In the genomic region with DNA sequence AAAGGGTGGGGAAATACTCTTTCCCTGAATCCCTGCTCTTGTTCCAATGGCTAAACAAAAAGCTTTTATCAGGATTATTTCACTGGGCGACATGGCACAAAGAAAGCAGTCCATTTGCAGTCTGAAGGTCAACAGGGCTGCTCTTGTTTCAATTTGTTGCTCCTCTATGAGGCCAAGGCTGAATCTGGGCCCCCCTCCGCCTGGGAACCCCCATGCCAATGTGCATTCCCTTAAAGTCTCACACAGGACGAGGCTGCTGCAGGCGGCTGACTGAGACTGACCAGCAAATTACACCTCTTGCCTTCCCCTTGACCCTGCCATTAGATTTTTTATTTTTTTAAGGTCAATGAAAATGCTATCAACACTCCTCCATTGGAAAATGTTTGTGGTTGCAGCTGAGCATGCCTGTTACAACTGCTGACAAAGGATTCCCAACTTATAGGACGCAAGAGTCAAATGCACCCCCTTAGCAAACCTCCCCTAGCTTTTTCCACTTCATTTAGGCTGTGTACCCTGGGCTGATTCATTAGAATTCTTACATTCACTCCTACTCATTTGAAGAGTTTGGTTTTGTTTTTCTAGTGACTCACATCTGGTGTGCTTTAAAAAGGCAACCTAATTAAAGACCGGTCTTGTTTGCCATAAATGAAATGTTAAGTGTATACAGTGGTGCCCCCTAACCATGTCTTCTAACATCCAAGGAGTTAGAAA, we compare ENCODE assay signal across 9 cellular contexts.
DNase-seq lines count a peak whose midpoint lies in the region; ATAC-seq and TF ChIP-seq lines count a peak whose summit lies in the region.
"Had no signal": no experiment of that assay in that cellular context is flagged by ENCODE, and none has a peak within 500 bp of the region (broad histone marks: within the 10 kb centered on the region; RNA-seq: fewer than 3 reads in every experiment).

No MANE protein-coding gene starts in this region.

- no peak for TF ChIP-seq POLR2A in NB4 (IDR thresholded peaks at IDR 0.05; ENCODE audit: extremely low read depth, insufficient read length)

- ATAC-seq in omental fat pad (ENCODE audit: low FRiP score): peak; percentile 75
- ATAC-seq in HG03520 (IDR thresholded peaks at IDR 0.05; ENCODE audit: unreplicated experiment): no peak
- no peak for ATAC-seq in GM21367 (IDR thresholded peaks at IDR 0.05; ENCODE audit: unreplicated experiment)
- ATAC-seq in HG03432 (IDR thresholded peaks at IDR 0.05; ENCODE audit: unreplicated experiment): no peak

- no peak for TF ChIP-seq CTCF in NB4 (IDR thresholded peaks at IDR 0.05; ENCODE audit: low read depth, low read length)
- no peak for TF ChIP-seq CTCF in coronary artery (IDR thresholded peaks at IDR 0.05)
- TF ChIP-seq CTCF in omental fat pad (IDR thresholded peaks at IDR 0.05): no peak

- H3K4me3 ChIP-seq in NB4 (ENCODE audit: low read depth, low read length): no peak overlapping the region
- H3K4me3 ChIP-seq in coronary artery: no peak overlapping the region

- no peak overlapping the region for H3K27ac ChIP-seq in coronary artery

- DNase-seq in GM04504 (ENCODE audit: low read depth): peak; percentile 9
- DNase-seq in NB4 (ENCODE audit: low read depth): peak; percentile 9
- peak; percentile 9 for DNase-seq in coronary artery (ENCODE audit: low spot score)
- DNase-seq in omental fat pad (ENCODE audit: low spot score): no peak
- DNase-seq in T1000 (lab: John Stamatoyannopoulos, UW): no peak
- DNase-seq: activated gamma-delta T cell treated with Interleukin-2 at 50 U/mL for 16 hours had no signal

Comparison
In these comparisons a context has a peak if more than half of its experiments do, and no peak if none do; other contexts are left out.
1. DNase-seq: peak in GM04504 (single experiment), NB4 (single experiment) and coronary artery (single experiment); none in omental fat pad (single experiment) and T1000 (single experiment).